8 cellular contexts compared by ENCODE assay signal in genomic region chr2:113198790-113199612, GRCh38. TPM values are rescaled to one million over a fixed set of nuclear protein-coding genes. Genes with fewer than 3 reads are reported as not detected.
DNase-seq lines count a peak whose midpoint lies in the region; ATAC-seq and TF ChIP-seq lines count a peak whose summit lies in the region.

No MANE protein-coding gene starts in this region.

- H3K27me3 ChIP-seq in endocrine pancreas (ENCODE audit: control insufficient read depth, insufficient read depth, low read length), result no peaks in the 10 kb centered on the region

- H3K9me3 ChIP-seq in endocrine pancreas (ENCODE audit: control insufficient read depth, low read length), result no peaks in the 10 kb centered on the region

- peak overlapping the region; percentile 22 for H3K4me3 ChIP-seq in endocrine pancreas (ENCODE audit: control insufficient read depth, insufficient read depth, low read length)

- H3K36me3 ChIP-seq in endocrine pancreas (ENCODE audit: control insufficient read depth, insufficient read depth, low read length), result no peaks in the 10 kb centered on the region

- peak; percentile 56 for ATAC-seq in HG03039 (IDR thresholded peaks at IDR 0.05; ENCODE audit: unreplicated experiment)

- H3K9ac ChIP-seq in endocrine pancreas (ENCODE audit: control insufficient read depth, insufficient read depth, low read length), result peak overlapping the region; percentile 22

- no peaks in the 10 kb centered on the region for H3K4me1 ChIP-seq in endocrine pancreas (ENCODE audit: control insufficient read depth, insufficient read depth, low read length)

- peak; percentile 9 for TF ChIP-seq POLR2A in GM15510 (IDR thresholded peaks at IDR 0.05; ENCODE audit: borderline replicate concordance, extremely low read depth, insufficient read length)

- DNase-seq in NCI-H526 (lab: John Stamatoyannopoulos, UW) (peak; percentile 70 to 92), mesenteric fat pad (ENCODE audit: low spot score) (peak; percentile 95), GF-D8 (lab: John Stamatoyannopoulos, UW) (no peak)
- DNase-seq in activated CD8-positive, alpha-beta memory T cell treated with anti-CD3 and anti-CD28 coated beads, Interleukin-2, amount 50 U/mL, for 24 hours (ENCODE audit: extremely low read depth), result peak; percentile 44
- peak; percentile 71 for DNase-seq in stimulated activated CD8-positive, alpha-beta memory T cell treated with anti-CD3 and anti-CD28 coated beads, Interleukin-15, amount 100 ng/mL, for 1 hour (ENCODE audit: low read depth)

RNA-seq across cellular contexts. Expression of gene PSD4, which starts 25.2 kb away (rescaled TPM):
- total RNA-seq in mesenteric fat pad, result 13.2 TPM
